In the genomic region with DNA sequence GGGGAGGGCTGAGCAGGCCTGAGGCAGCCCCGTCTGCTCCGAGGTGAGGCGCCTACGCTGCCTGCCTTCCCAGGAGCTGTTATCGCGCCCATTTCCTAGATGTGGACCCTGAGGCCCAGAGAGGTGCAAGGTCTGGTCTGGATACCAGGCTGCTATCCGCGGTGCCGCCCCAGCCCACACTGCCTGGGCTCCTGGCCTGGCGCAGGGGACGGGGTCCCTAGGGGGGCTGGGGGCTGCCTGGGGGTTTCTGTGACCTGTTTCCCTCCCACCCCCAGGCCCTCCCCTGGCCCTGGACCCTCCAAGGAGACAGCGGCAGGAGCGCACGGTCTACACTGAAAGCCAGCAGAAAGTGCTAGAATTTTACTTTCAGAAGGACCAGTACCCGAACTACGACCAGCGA, we compare ENCODE assay signal across 19 cellular contexts. TPM values are rescaled to one million over a fixed set of nuclear protein-coding genes. Genes with fewer than 3 reads are reported as not detected.
"Had no signal": no experiment of that assay in that cellular context is flagged by ENCODE, and none has a peak within 500 bp of the region (broad histone marks: within the 10 kb centered on the region; RNA-seq: fewer than 3 reads in every experiment).

No MANE protein-coding gene starts in this region.

RNA-seq across cellular contexts. Expression of a gene that starts 0.8 kb away (rescaled TPM):
- total RNA-seq: activated naive CD4-positive, alpha-beta T cell treated with anti-CD3 and anti-CD28 coated beads for 36 hours; activated naive CD4-positive, alpha-beta T cell treated with anti-CD3 and anti-CD28 coated beads, Interleukin-2, amount 50 U/mL, for 72 hours; activated naive CD8-positive, alpha-beta T cell treated with anti-CD3 and anti-CD28 coated beads for 36 hours; activated naive CD8-positive, alpha-beta T cell treated with anti-CD3 and anti-CD28 coated beads, Interleukin-2, amount 10 ng/mL, durations not matched to agents 7 days and 5 days; activated T-cell treated with anti-CD3 and anti-CD28 coated beads, Interleukin-2, amount 50 U/mL, for 4 hours; activated T-cell treated with anti-CD3 and anti-CD28 coated beads, Interleukin-2, amount 50 U/mL, for 72 hours; activated T-helper 1 cell treated with anti-CD3 and anti-CD28 coated beads, Interleukin-12 subunit alpha, Interleukin-12 subunit beta, Interleukin-2, Interleukin-4 antibody, amounts not matched to agents 30 ng/mL and 10 ng/mL and 1 ng/mL, durations not matched to agents 14 hours and 24 hours and 36 hours; activated T-helper 17 cell treated with anti-CD3 and anti-CD28 coated beads, Interleukin-2, amount 50 U/mL, for 72 hours; activated T-helper 2 cell treated with anti-CD3 and anti-CD28 coated beads, Interferon-gamma antibody, Interleukin-2, Interleukin-4, amounts not matched to agents 10 μg/mL and 5 μg/mL and 100 μg/mL, durations not matched to agents 14 hours and 24 hours and 36 hours; adrenal gland; aorta; ascending aorta; astrocyte; body of pancreas; breast epithelium; bronchial epithelial cell; cardiac muscle cell; cardiac septum had no signal
- polyA plus RNA-seq: adipose tissue, adrenal gland, aorta, cardiac muscle cell had no signal

RNA-seq across cellular contexts. Expression of a gene that starts 26.3 kb away (rescaled TPM):
- total RNA-seq: activated naive CD4-positive, alpha-beta T cell treated with anti-CD3 and anti-CD28 coated beads for 36 hours; activated naive CD4-positive, alpha-beta T cell treated with anti-CD3 and anti-CD28 coated beads, Interleukin-2, amount 50 U/mL, for 72 hours; activated naive CD8-positive, alpha-beta T cell treated with anti-CD3 and anti-CD28 coated beads for 36 hours; activated naive CD8-positive, alpha-beta T cell treated with anti-CD3 and anti-CD28 coated beads, Interleukin-2, amount 10 ng/mL, durations not matched to agents 7 days and 5 days; activated T-cell treated with anti-CD3 and anti-CD28 coated beads, Interleukin-2, amount 50 U/mL, for 72 hours; activated T-helper 1 cell treated with anti-CD3 and anti-CD28 coated beads, Interleukin-12 subunit alpha, Interleukin-12 subunit beta, Interleukin-2, Interleukin-4 antibody, amounts not matched to agents 30 ng/mL and 10 ng/mL and 1 ng/mL, durations not matched to agents 14 hours and 24 hours and 36 hours; activated T-helper 17 cell treated with anti-CD3 and anti-CD28 coated beads, Interleukin-2, amount 50 U/mL, for 72 hours; activated T-helper 2 cell treated with anti-CD3 and anti-CD28 coated beads, Interferon-gamma antibody, Interleukin-2, Interleukin-4, amounts not matched to agents 10 μg/mL and 5 μg/mL and 100 μg/mL, durations not matched to agents 14 hours and 24 hours and 36 hours; aorta; astrocyte; body of pancreas; breast epithelium; bronchial epithelial cell; cardiac muscle cell; cardiac septum had no signal

RNA-seq across cellular contexts. Expression of a gene that starts 38.1 kb away (rescaled TPM):
- total RNA-seq: activated naive CD4-positive, alpha-beta T cell treated with anti-CD3 and anti-CD28 coated beads for 36 hours; activated naive CD4-positive, alpha-beta T cell treated with anti-CD3 and anti-CD28 coated beads, Interleukin-2, amount 50 U/mL, for 72 hours; activated naive CD8-positive, alpha-beta T cell treated with anti-CD3 and anti-CD28 coated beads for 36 hours; activated T-cell treated with anti-CD3 and anti-CD28 coated beads, Interleukin-2, amount 50 U/mL, for 4 hours; activated T-cell treated with anti-CD3 and anti-CD28 coated beads, Interleukin-2, amount 50 U/mL, for 72 hours; activated T-helper 1 cell treated with anti-CD3 and anti-CD28 coated beads, Interleukin-12 subunit alpha, Interleukin-12 subunit beta, Interleukin-2, Interleukin-4 antibody, amounts not matched to agents 30 ng/mL and 10 ng/mL and 1 ng/mL, durations not matched to agents 14 hours and 24 hours and 36 hours; activated T-helper 2 cell treated with anti-CD3 and anti-CD28 coated beads, Interferon-gamma antibody, Interleukin-2, Interleukin-4, amounts not matched to agents 10 μg/mL and 5 μg/mL and 100 μg/mL, durations not matched to agents 14 hours and 24 hours and 36 hours; adrenal gland; aorta; ascending aorta; astrocyte; body of pancreas; breast epithelium; bronchial epithelial cell; cardiac septum had no signal

RNA-seq across cellular contexts. Expression of a gene that starts 55.5 kb away (rescaled TPM):
- total RNA-seq: activated naive CD4-positive, alpha-beta T cell treated with anti-CD3 and anti-CD28 coated beads for 36 hours; activated naive CD4-positive, alpha-beta T cell treated with anti-CD3 and anti-CD28 coated beads, Interleukin-2, amount 50 U/mL, for 72 hours; activated naive CD8-positive, alpha-beta T cell treated with anti-CD3 and anti-CD28 coated beads for 36 hours; activated naive CD8-positive, alpha-beta T cell treated with anti-CD3 and anti-CD28 coated beads, Interleukin-2, amount 10 ng/mL, durations not matched to agents 7 days and 5 days; activated T-cell treated with anti-CD3 and anti-CD28 coated beads, Interleukin-2, amount 50 U/mL, for 4 hours; activated T-cell treated with anti-CD3 and anti-CD28 coated beads, Interleukin-2, amount 50 U/mL, for 72 hours; activated T-helper 1 cell treated with anti-CD3 and anti-CD28 coated beads, Interleukin-12 subunit alpha, Interleukin-12 subunit beta, Interleukin-2, Interleukin-4 antibody, amounts not matched to agents 30 ng/mL and 10 ng/mL and 1 ng/mL, durations not matched to agents 14 hours and 24 hours and 36 hours; activated T-helper 17 cell treated with anti-CD3 and anti-CD28 coated beads, Interleukin-2, amount 50 U/mL, for 72 hours; activated T-helper 2 cell treated with anti-CD3 and anti-CD28 coated beads, Interferon-gamma antibody, Interleukin-2, Interleukin-4, amounts not matched to agents 10 μg/mL and 5 μg/mL and 100 μg/mL, durations not matched to agents 14 hours and 24 hours and 36 hours; adrenal gland; aorta; ascending aorta; astrocyte; body of pancreas; breast epithelium; bronchial epithelial cell; cardiac muscle cell; cardiac septum had no signal
- polyA plus RNA-seq: adipose tissue, adrenal gland, aorta, cardiac muscle cell had no signal
